8 cellular contexts compared by ENCODE assay signal in the genomic region with DNA sequence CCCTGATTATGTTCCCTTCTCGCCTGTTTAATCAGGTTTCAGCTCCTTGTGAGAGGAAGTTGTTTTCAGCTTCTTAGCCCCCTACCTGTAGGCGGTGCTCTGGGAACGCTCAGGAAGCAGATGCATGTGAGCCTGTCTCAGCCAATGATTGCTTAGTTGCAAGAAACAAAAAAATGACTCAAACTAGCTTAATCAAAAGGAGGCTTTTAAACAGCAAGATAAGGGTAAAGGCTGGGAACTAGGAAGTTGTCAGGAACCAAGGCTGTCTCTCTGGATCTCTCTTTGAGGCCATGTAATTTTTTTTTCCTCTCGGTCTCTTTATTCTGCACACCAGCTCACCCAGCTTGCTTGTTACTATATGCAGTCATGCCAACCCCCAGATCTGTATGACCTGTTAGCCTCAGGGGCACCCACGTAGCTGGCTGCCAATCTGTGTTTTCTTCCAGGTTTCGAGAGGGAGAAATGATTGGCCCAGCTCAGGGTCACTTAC.
DNase-seq lines count a peak whose midpoint lies in the region; ATAC-seq and TF ChIP-seq lines count a peak whose summit lies in the region.

No MANE protein-coding gene starts in this region.

- peaks cover 44% of the 10 kb centered on the region for H3K4me1 ChIP-seq in body of pancreas
- H3K4me1 ChIP-seq in left lung: peaks cover 0 to 45% of the 10 kb centered on the region in 2 donors

- 11 to 14% methylated on average over 6 of the region's 6 CpGs for WGBS in body of pancreas, 2 donors

- H3K4me3 ChIP-seq in GM12875 (ENCODE audit: low read depth, low read length): no peak overlapping the region
- H3K4me3 ChIP-seq in body of pancreas: no peak overlapping the region
- no peak overlapping the region for H3K4me3 ChIP-seq in left lung

- peak in 1 of 3 donors; percentile 32 for TF ChIP-seq POLR2A in body of pancreas (IDR thresholded peaks at IDR 0.05)

- H3K36me3 ChIP-seq in body of pancreas (replicated peaks in 1 of 2; ENCODE audit: insufficient read depth in 1 of 2, low read depth in 2 of 2) (no peaks in the 10 kb centered on the region), left lung (peaks cover 0 to 28% of the 10 kb centered on the region in 2 donors)

- H3K27ac ChIP-seq in body of pancreas (peak overlapping the region; percentile 64 to 87 (median 76)), left lung (no peak overlapping the region)

- intact Hi-C loops in body of pancreas (cut with DNase I): loop anchor here (5.0 kb wide), 2 partner anchors 608 to 663 kb away; no protein-coding TSS in a partner anchor
- intact Hi-C loops in left lung (cut with DNase I): loop anchor here in 1 of 2 donors (10.0 kb wide), 2 partner anchors 95 to 255 kb away; no protein-coding TSS in a partner anchor

- DNase-seq in NCI-H69 (lab: John Stamatoyannopoulos, UW): peak; percentile 42
- DNase-seq in body of pancreas: peak; percentile 81 to 90 (median 84)
- DNase-seq in left lung: peak in 1 of 2 donors; percentile 58
- no peak for DNase-seq in AML-193 (lab: John Stamatoyannopoulos, UW)
- no peak for DNase-seq in superior temporal gyrus (ENCODE audit: extremely low spot score)

- ATAC-seq in body of pancreas (peak; percentile 94), left lung (peak; percentile 90), GM18511 (IDR thresholded peaks at IDR 0.05; ENCODE audit: unreplicated experiment) (no peak), GM19463 (IDR thresholded peaks at IDR 0.05; ENCODE audit: unreplicated experiment) (no peak)

- peak; percentile 53; the same call in 1 of the 2 replicates for TF ChIP-seq CTCF in GM12875 (IDR thresholded peaks at IDR 0.05; ENCODE audit: borderline replicate concordance, insufficient read depth, low read depth, low read length)
- TF ChIP-seq CTCF in body of pancreas (IDR thresholded peaks at IDR 0.05): peak; percentile 41 to 95 (median 91)
- TF ChIP-seq CTCF in left lung (IDR thresholded peaks at IDR 0.05): peak in 1 of 2 donors; percentile 31

- H3K27me3 ChIP-seq in body of pancreas: no peaks in the 10 kb centered on the region
- H3K27me3 ChIP-seq in left lung: no peaks in the 10 kb centered on the region

- H3K9me3 ChIP-seq in body of pancreas: no peaks in the 10 kb centered on the region
- H3K9me3 ChIP-seq in left lung: no peaks in the 10 kb centered on the region

Comparison
In these comparisons a context has a peak if more than half of its experiments do, and no peak if none do; other contexts are left out.
1. DNase-seq: peak in NCI-H69 (single experiment) and body of pancreas (4 of 4); none in AML-193 (0 of 2) and superior temporal gyrus (single experiment).
2. ATAC-seq: peak in body of pancreas (single experiment) and left lung (single experiment); none in GM18511 (single experiment) and GM19463 (single experiment).
3. H3K27ac ChIP-seq: peak in body of pancreas (4 of 4); none in left lung (0 of 2).